ENCODE assay signal across 8 cellular contexts in genomic region chr17:3992370-3992769, GRCh38. TPM values are rescaled to one million over a fixed set of nuclear protein-coding genes. Genes with fewer than 3 reads are reported as not detected.
"Had no signal": no experiment of that assay in that cellular context is flagged by ENCODE, and none has a peak within 500 bp of the region (broad histone marks: within the 10 kb centered on the region; RNA-seq: fewer than 3 reads in every experiment).

No MANE protein-coding gene starts in this region.

- H3K4me3 ChIP-seq: GM23248, HAP-1 had no signal

- ATAC-seq: HCT116 had no signal

- DNase-seq: GM23248, GOT3, HFFc6, IMR-90 had no signal

- H3K27ac ChIP-seq: GM23248, HL-60 had no signal

- H3K4me1 ChIP-seq: HAP-1 had no signal

- H3K36me3 ChIP-seq: HAP-1 had no signal

- H3K9me3 ChIP-seq: HAP-1 had no signal

- H3K27ac Mint-ChIP-seq: HFFc6 had no signal

- H3K4me3 Mint-ChIP-seq: HFFc6 had no signal

RNA-seq across cellular contexts. Expression of gene ATP2A3, which starts 28.1 kb away (rescaled TPM):
- total RNA-seq: HT1080 had no signal
